17 cellular contexts compared by ENCODE assay signal in the genomic region with DNA sequence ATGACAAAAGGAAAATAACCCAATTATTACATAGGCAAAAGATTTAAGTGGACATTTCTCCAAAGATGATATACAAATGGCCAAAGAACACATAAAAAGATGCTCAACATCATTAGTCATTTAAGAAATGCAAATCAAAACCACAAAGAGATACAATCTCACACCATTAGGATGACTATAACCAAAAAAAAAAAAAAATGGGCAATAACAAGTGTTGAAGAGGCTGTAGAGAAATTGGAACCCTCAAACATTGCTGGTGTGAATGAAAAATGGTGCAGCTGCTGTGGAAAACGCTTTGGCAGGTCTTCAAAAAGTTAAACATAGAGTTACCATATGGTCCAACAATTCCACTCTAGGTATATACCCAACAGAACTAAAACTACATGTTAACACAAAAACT. TPM values are rescaled to one million over a fixed set of nuclear protein-coding genes. Genes with fewer than 3 reads are reported as not detected.
A peak's percentile ranks its signal among the peaks of the same experiment; 100 is the strongest.
DNase-seq lines count a peak whose midpoint lies in the region; ATAC-seq, FAIRE-seq and TF ChIP-seq lines count a peak whose summit lies in the region.
"Had no signal": no experiment of that assay in that cellular context is flagged by ENCODE, and none has a peak within 500 bp of the region (broad histone marks: within the 10 kb centered on the region; RNA-seq: fewer than 3 reads in every experiment).

No MANE protein-coding gene starts in this region.

- peaks cover 0 to 2% (median 0%) of the 10 kb centered on the region in 7 donors for H3K9me3 Mint-ChIP-seq in CD4-positive, CD25-positive, alpha-beta regulatory T cell
- H3K9me3 Mint-ChIP-seq: activated naive CD4-positive, alpha-beta T cell treated with anti-CD3 and anti-CD28 coated beads, Interleukin-2, amount 50 U/mL, for 72 hours; brain; nephron progenitor cell had no signal

- H3K79me2 ChIP-seq in OCI-LY7 (ENCODE audit: insufficient read depth, low read depth, low read length): no peaks in the 10 kb centered on the region

- FAIRE-seq in GM19239 (lab: Jason Lieb, UNC): peak; percentile 33
- no peak for FAIRE-seq in urothelium cell line (lab: Jason Lieb, UNC)
- FAIRE-seq: K562 had no signal

- H3K4me1 ChIP-seq in CD4-positive, CD25-positive, alpha-beta regulatory T cell (ENCODE audit: control insufficient read depth, insufficient read depth, low read length, poor library complexity, severe bottlenecking): peaks cover 16% of the 10 kb centered on the region
- peaks cover 38% of the 10 kb centered on the region for H3K4me1 ChIP-seq in OCI-LY7 (ENCODE audit: insufficient read depth, low read length, poor library complexity, severe bottlenecking)
- H3K4me1 ChIP-seq: gastrocnemius medialis had no signal

- peak overlapping the region; percentile 42 for H3K4me2 ChIP-seq in OCI-LY7 (ENCODE audit: low read length)

- CTCF ChIA-PET in OCI-LY7 (lab: Charles Lee; ENCODE audit: unreplicated experiment): no interaction called here

- POLR2A ChIA-PET in OCI-LY7 (lab: Charles Lee): no interaction called here

- H3K27me3 Mint-ChIP-seq in CD4-positive, CD25-positive, alpha-beta regulatory T cell: no peaks in the 10 kb centered on the region

- no peak for DNase-seq in CD4-positive, CD25-positive, alpha-beta regulatory T cell
- no peak for DNase-seq in GM19239 (ENCODE audit: insufficient read length, low spot score)
- DNase-seq in OCI-LY7 (ENCODE audit: low spot score): no peak
- peak; percentile 4 for DNase-seq in fibroblast of the aortic adventitia (ENCODE audit: low read depth)
- DNase-seq in NOMO-1 treated with DMSO at 0.1 percent for 48 hours (lab: John Stamatoyannopoulos, UW; ENCODE audit: unreplicated experiment): no peak
- DNase-seq in urothelium cell line (ENCODE audit: low spot score): no peak
- DNase-seq: activated CD4-positive, CD25-positive, alpha-beta regulatory T cell treated with anti-CD3 and anti-CD28 coated beads, Interleukin-2, amount 50 U/mL, for 72 hours; gastrocnemius medialis; NCI-H2029 treated with DMSO at 0.1 percent for 48 hours; NCI-H510A treated with DMSO at 0.1 percent for 48 hours; nephron progenitor cell; posterior cingulate gyrus; substantia nigra had no signal

- H2AFZ ChIP-seq in OCI-LY7 (ENCODE audit: low read length): no peak overlapping the region; the same call in 1 of the 2 replicates

- intact Hi-C loops in OCI-LY7 (cut with micrococcal nuclease; ENCODE audit: unreplicated experiment): no loop called here

- H3K27ac ChIP-seq in CD4-positive, CD25-positive, alpha-beta regulatory T cell (ENCODE audit: insufficient read depth, low read length, poor library complexity, severe bottlenecking): peak overlapping the region; percentile 43
- H3K27ac ChIP-seq in OCI-LY7 (ENCODE audit: low read depth, low read length, poor library complexity, severe bottlenecking): no peak overlapping the region
- H3K27ac ChIP-seq: gastrocnemius medialis had no signal

- no peaks in the 10 kb centered on the region for H3K27me3 ChIP-seq in CD4-positive, CD25-positive, alpha-beta regulatory T cell (ENCODE audit: control insufficient read depth, insufficient read depth, low read length)
- H3K27me3 ChIP-seq: gastrocnemius medialis had no signal

- H3K4me3 ChIP-seq in CD4-positive, CD25-positive, alpha-beta regulatory T cell (ENCODE audit: low read depth, low read length): no peak overlapping the region
- H3K4me3 ChIP-seq in OCI-LY7 (ENCODE audit: low read depth, low read length, poor library complexity, severe bottlenecking): no peak overlapping the region
- H3K4me3 ChIP-seq in fibroblast of the aortic adventitia (ENCODE audit: low read depth, low read length): no peak overlapping the region
- H3K4me3 ChIP-seq: gastrocnemius medialis, K562 had no signal

- peaks cover 12 to 27% (median 20%) of the 10 kb centered on the region in 4 donors for H3K4me1 Mint-ChIP-seq in CD4-positive, CD25-positive, alpha-beta regulatory T cell

- no peaks in the 10 kb centered on the region for H3K9me2 ChIP-seq in OCI-LY7 (ENCODE audit: insufficient read depth, low read length)

- H4K20me1 ChIP-seq in OCI-LY7 (ENCODE audit: insufficient read depth, low read length): no peaks in the 10 kb centered on the region

- no TSS peak for BruUV-seq in OCI-LY7 (replicated peaks; lab: Mats Ljungman, UMichigan)

- ATAC-seq in CD4-positive, CD25-positive, alpha-beta regulatory T cell (ENCODE audit: low read depth in 2 of 2): no peak
- ATAC-seq in GM19395 (IDR thresholded peaks at IDR 0.05; ENCODE audit: unreplicated experiment): no peak
- ATAC-seq: gastrocnemius medialis, K562 had no signal

- H3K27ac Mint-ChIP-seq in CD4-positive, CD25-positive, alpha-beta regulatory T cell: peak overlapping the region in 1 of 3 donors; percentile 2
- H3K27ac Mint-ChIP-seq: nephron progenitor cell had no signal

- TF ChIP-seq CTCF in OCI-LY7 (conservative IDR thresholded peaks at IDR 0.05; ENCODE audit: low read length) (no peak), fibroblast of the aortic adventitia (IDR thresholded peaks at IDR 0.05; ENCODE audit: insufficient read depth, low read length) (no peak)

- no peaks in the 10 kb centered on the region for H3K36me3 ChIP-seq in CD4-positive, CD25-positive, alpha-beta regulatory T cell (ENCODE audit: control insufficient read depth, insufficient read depth, low read length)
- no peaks in the 10 kb centered on the region for H3K36me3 ChIP-seq in OCI-LY7 (ENCODE audit: insufficient read depth, low read length)
- H3K36me3 ChIP-seq: gastrocnemius medialis had no signal

- no peaks in the 10 kb centered on the region for H3K36me3 Mint-ChIP-seq in CD4-positive, CD25-positive, alpha-beta regulatory T cell
- H3K36me3 Mint-ChIP-seq: activated naive CD4-positive, alpha-beta T cell treated with anti-CD3 and anti-CD28 coated beads, Interleukin-2, amount 50 U/mL, for 72 hours; brain had no signal

- H3K9me3 ChIP-seq in CD4-positive, CD25-positive, alpha-beta regulatory T cell (ENCODE audit: control insufficient read depth in 2 of 2, low read length in 2 of 2): no peaks in the 10 kb centered on the region
- H3K9me3 ChIP-seq in OCI-LY7 (ENCODE audit: low read length): no peaks in the 10 kb centered on the region
- H3K9me3 ChIP-seq: gastrocnemius medialis had no signal

- H3K4me3 Mint-ChIP-seq in CD4-positive, CD25-positive, alpha-beta regulatory T cell: peak overlapping the region in 1 of 4 donors; percentile 50
- H3K4me3 Mint-ChIP-seq: brain, nephron progenitor cell had no signal

RNA-seq across cellular contexts. Expression of a gene that starts 5.6 kb away (rescaled TPM):
- total RNA-seq in CD4-positive, CD25-positive, alpha-beta regulatory T cell: 7.9 TPM
- polyA plus RNA-seq in CD4-positive, CD25-positive, alpha-beta regulatory T cell: 10 to 100 TPM; 42.6 to 58.2 (median 49.2) TPM
- 82.9 and 88.0 TPM in 2 replicates for total RNA-seq in OCI-LY7 (2014; rRNA removed; shearing (Covaris generic))
- 46.0 and 47.3 TPM in 2 replicates for total RNA-seq in OCI-LY7 (2022)
- 298 and 299 TPM in 2 replicates for total RNA-seq in fibroblast of the aortic adventitia (ENCODE audit: low replicate concordance)
